1 cellular context compared by ENCODE assay signal in genomic region chr6:109381747-109382575, GRCh38.
TF ChIP-seq lines count a peak whose summit lies in the region.

Gene CD164, minus strand, starts transcription at chr6:109382467. Its CDS starts 89 bp downstream, at chr6:109382378.

TF ChIP-seq in HepG2, 621 proteins besides CTCF, POLR2A, EP300 and RAD21 (continued from another document and continues in another):
- TF ChIP-seq, protein P1, sequence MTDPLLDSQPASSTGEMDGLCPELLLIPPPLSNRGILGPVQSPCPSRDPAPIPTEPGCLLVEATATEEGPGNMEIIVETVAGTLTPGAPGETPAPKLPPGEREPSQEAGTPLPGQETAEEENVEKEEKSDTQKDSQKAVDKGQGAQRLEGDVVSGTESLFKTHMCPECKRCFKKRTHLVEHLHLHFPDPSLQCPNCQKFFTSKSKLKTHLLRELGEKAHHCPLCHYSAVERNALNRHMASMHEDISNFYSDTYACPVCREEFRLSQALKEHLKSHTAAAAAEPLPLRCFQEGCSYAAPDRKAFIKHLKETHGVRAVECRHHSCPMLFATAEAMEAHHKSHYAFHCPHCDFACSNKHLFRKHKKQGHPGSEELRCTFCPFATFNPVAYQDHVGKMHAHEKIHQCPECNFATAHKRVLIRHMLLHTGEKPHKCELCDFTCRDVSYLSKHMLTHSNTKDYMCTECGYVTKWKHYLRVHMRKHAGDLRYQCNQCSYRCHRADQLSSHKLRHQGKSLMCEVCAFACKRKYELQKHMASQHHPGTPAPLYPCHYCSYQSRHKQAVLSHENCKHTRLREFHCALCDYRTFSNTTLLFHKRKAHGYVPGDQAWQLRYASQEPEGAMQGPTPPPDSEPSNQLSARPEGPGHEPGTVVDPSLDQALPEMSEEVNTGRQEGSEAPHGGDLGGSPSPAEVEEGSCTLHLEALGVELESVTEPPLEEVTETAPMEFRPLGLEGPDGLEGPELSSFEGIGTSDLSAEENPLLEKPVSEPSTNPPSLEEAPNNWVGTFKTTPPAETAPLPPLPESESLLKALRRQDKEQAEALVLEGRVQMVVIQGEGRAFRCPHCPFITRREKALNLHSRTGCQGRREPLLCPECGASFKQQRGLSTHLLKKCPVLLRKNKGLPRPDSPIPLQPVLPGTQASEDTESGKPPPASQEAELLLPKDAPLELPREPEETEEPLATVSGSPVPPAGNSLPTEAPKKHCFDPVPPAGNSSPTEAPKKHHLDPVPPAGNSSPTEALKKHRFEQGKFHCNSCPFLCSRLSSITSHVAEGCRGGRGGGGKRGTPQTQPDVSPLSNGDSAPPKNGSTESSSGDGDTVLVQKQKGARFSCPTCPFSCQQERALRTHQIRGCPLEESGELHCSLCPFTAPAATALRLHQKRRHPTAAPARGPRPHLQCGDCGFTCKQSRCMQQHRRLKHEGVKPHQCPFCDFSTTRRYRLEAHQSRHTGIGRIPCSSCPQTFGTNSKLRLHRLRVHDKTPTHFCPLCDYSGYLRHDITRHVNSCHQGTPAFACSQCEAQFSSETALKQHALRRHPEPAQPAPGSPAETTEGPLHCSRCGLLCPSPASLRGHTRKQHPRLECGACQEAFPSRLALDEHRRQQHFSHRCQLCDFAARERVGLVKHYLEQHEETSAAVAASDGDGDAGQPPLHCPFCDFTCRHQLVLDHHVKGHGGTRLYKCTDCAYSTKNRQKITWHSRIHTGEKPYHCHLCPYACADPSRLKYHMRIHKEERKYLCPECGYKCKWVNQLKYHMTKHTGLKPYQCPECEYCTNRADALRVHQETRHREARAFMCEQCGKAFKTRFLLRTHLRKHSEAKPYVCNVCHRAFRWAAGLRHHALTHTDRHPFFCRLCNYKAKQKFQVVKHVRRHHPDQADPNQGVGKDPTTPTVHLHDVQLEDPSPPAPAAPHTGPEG (CRISPR knock-in tag; IDR thresholded peaks at IDR 0.05): peak; percentile 96
- TF ChIP-seq ZMYM4 (CRISPR knock-in tag; IDR thresholded peaks at IDR 0.05) (peak; percentile 64), HNRNPL (IDR thresholded peaks at IDR 0.05; ENCODE audit: low read depth, low read length) (no peak), NCOR1 (IDR thresholded peaks at IDR 0.05; ENCODE audit: borderline replicate concordance, low read length) (no peak), ZNF709 (CRISPR knock-in tag; IDR thresholded peaks at IDR 0.05) (peak; percentile 72), ZNF563 (CRISPR knock-in tag; IDR thresholded peaks at IDR 0.05) (peak; percentile 90), PPARG (CRISPR knock-in tag; conservative IDR thresholded peaks at IDR 0.05) (peak; percentile 29; the same call in 1 of the 2 replicates), FOXA3 (CRISPR knock-in tag; IDR thresholded peaks at IDR 0.05) (peak; percentile 9; the same call in 1 of the 2 replicates), FIP1L1 (IDR thresholded peaks at IDR 0.05; ENCODE audit: borderline replicate concordance, insufficient read depth, low read depth, low read length) (no peak), ZNF232 (CRISPR knock-in tag; IDR thresholded peaks at IDR 0.05; ENCODE audit: borderline replicate concordance) (peak; percentile 50; the same call in 1 of the 2 replicates), ZNF776 (CRISPR knock-in tag; IDR thresholded peaks at IDR 0.05) (peak; percentile 89; the same call in 1 of the 2 replicates), TBX3 (IDR thresholded peaks at IDR 0.05; ENCODE audit: borderline replicate concordance) (0 out of 2 replicates have a peak, but pooled peaks have one; percentile 7), ZNF749 (CRISPR knock-in tag; IDR thresholded peaks at IDR 0.05; ENCODE audit: borderline replicate concordance) (no peak), TOE1 (CRISPR knock-in tag; IDR thresholded peaks at IDR 0.05) (0 out of 2 replicates have a peak, but pooled peaks have one; percentile 34), MATR3 (CRISPR knock-in tag; IDR thresholded peaks at IDR 0.05) (no peak), ZNF3 (CRISPR knock-in tag; IDR thresholded peaks at IDR 0.05) (no peak), RXRB (CRISPR knock-in tag; IDR thresholded peaks at IDR 0.05; ENCODE audit: borderline replicate concordance) (peak; percentile 55; the same call in 1 of the 2 replicates), CBFB (CRISPR knock-in tag; IDR thresholded peaks at IDR 0.05) (no peak; the same call in 1 of the 2 replicates), BATF2 (CRISPR knock-in tag; IDR thresholded peaks at IDR 0.05) (no peak), SMAD3 (CRISPR knock-in tag; IDR thresholded peaks at IDR 0.05) (peak; percentile 30; the same call in 1 of the 2 replicates), ZNF567 (CRISPR knock-in tag; IDR thresholded peaks at IDR 0.05; ENCODE audit: borderline replicate concordance) (no peak), FOXM1 (CRISPR knock-in tag; IDR thresholded peaks at IDR 0.05) (0 out of 2 replicates have a peak, but pooled peaks have one; percentile 51), DPF2 (CRISPR knock-in tag; IDR thresholded peaks at IDR 0.05; ENCODE audit: borderline replicate concordance, low read depth) (no peak), ZNF678 (CRISPR knock-in tag; IDR thresholded peaks at IDR 0.05) (no peak; the same call in 1 of the 2 replicates), NR2C2 (CRISPR knock-in tag; IDR thresholded peaks at IDR 0.05; ENCODE audit: borderline replicate concordance) (peak; percentile 50), ZFY (CRISPR knock-in tag; IDR thresholded peaks at IDR 0.05) (peak; percentile 91)
- TF ChIP-seq, protein P2, sequence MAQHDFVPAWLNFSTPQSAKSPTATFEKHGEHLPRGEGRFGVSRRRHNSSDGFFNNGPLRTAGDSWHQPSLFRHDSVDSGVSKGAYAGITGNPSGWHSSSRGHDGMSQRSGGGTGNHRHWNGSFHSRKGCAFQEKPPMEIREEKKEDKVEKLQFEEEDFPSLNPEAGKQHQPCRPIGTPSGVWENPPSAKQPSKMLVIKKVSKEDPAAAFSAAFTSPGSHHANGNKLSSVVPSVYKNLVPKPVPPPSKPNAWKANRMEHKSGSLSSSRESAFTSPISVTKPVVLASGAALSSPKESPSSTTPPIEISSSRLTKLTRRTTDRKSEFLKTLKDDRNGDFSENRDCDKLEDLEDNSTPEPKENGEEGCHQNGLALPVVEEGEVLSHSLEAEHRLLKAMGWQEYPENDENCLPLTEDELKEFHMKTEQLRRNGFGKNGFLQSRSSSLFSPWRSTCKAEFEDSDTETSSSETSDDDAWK (CRISPR knock-in tag; IDR thresholded peaks at IDR 0.05): no peak
- TF ChIP-seq, protein P3, sequence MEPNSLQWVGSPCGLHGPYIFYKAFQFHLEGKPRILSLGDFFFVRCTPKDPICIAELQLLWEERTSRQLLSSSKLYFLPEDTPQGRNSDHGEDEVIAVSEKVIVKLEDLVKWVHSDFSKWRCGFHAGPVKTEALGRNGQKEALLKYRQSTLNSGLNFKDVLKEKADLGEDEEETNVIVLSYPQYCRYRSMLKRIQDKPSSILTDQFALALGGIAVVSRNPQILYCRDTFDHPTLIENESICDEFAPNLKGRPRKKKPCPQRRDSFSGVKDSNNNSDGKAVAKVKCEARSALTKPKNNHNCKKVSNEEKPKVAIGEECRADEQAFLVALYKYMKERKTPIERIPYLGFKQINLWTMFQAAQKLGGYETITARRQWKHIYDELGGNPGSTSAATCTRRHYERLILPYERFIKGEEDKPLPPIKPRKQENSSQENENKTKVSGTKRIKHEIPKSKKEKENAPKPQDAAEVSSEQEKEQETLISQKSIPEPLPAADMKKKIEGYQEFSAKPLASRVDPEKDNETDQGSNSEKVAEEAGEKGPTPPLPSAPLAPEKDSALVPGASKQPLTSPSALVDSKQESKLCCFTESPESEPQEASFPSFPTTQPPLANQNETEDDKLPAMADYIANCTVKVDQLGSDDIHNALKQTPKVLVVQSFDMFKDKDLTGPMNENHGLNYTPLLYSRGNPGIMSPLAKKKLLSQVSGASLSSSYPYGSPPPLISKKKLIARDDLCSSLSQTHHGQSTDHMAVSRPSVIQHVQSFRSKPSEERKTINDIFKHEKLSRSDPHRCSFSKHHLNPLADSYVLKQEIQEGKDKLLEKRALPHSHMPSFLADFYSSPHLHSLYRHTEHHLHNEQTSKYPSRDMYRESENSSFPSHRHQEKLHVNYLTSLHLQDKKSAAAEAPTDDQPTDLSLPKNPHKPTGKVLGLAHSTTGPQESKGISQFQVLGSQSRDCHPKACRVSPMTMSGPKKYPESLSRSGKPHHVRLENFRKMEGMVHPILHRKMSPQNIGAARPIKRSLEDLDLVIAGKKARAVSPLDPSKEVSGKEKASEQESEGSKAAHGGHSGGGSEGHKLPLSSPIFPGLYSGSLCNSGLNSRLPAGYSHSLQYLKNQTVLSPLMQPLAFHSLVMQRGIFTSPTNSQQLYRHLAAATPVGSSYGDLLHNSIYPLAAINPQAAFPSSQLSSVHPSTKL (CRISPR knock-in tag; IDR thresholded peaks at IDR 0.05): peak; percentile 73
- TF ChIP-seq, protein P4, sequence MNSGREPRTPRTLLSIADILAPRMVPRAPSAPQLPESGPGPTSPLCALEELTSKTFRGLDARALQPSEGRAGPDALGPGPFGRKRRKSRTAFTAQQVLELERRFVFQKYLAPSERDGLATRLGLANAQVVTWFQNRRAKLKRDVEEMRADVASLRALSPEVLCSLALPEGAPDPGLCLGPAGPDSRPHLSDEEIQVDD (CRISPR knock-in tag; IDR thresholded peaks at IDR 0.05; ENCODE audit: borderline replicate concordance): no peak; the same call in 1 of the 2 replicates
- TF ChIP-seq, protein P5, sequence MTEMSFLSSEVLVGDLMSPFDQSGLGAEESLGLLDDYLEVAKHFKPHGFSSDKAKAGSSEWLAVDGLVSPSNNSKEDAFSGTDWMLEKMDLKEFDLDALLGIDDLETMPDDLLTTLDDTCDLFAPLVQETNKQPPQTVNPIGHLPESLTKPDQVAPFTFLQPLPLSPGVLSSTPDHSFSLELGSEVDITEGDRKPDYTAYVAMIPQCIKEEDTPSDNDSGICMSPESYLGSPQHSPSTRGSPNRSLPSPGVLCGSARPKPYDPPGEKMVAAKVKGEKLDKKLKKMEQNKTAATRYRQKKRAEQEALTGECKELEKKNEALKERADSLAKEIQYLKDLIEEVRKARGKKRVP (CRISPR knock-in tag; IDR thresholded peaks at IDR 0.05): no peak
- TF ChIP-seq, protein P6, sequence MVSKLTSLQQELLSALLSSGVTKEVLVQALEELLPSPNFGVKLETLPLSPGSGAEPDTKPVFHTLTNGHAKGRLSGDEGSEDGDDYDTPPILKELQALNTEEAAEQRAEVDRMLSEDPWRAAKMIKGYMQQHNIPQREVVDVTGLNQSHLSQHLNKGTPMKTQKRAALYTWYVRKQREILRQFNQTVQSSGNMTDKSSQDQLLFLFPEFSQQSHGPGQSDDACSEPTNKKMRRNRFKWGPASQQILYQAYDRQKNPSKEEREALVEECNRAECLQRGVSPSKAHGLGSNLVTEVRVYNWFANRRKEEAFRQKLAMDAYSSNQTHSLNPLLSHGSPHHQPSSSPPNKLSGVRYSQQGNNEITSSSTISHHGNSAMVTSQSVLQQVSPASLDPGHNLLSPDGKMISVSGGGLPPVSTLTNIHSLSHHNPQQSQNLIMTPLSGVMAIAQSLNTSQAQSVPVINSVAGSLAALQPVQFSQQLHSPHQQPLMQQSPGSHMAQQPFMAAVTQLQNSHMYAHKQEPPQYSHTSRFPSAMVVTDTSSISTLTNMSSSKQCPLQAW (CRISPR knock-in tag; IDR thresholded peaks at IDR 0.05): peak; percentile 83; the same call in 1 of the 2 replicates
- TF ChIP-seq, protein P7, sequence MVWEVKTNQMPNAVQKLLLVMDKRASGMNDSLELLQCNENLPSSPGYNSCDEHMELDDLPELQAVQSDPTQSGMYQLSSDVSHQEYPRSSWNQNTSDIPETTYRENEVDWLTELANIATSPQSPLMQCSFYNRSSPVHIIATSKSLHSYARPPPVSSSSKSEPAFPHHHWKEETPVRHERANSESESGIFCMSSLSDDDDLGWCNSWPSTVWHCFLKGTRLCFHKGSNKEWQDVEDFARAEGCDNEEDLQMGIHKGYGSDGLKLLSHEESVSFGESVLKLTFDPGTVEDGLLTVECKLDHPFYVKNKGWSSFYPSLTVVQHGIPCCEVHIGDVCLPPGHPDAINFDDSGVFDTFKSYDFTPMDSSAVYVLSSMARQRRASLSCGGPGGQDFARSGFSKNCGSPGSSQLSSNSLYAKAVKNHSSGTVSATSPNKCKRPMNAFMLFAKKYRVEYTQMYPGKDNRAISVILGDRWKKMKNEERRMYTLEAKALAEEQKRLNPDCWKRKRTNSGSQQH (CRISPR knock-in tag; IDR thresholded peaks at IDR 0.05; ENCODE audit: low read depth): peak; percentile 18; the same call in 1 of the 2 replicates
- TF ChIP-seq, protein P8, sequence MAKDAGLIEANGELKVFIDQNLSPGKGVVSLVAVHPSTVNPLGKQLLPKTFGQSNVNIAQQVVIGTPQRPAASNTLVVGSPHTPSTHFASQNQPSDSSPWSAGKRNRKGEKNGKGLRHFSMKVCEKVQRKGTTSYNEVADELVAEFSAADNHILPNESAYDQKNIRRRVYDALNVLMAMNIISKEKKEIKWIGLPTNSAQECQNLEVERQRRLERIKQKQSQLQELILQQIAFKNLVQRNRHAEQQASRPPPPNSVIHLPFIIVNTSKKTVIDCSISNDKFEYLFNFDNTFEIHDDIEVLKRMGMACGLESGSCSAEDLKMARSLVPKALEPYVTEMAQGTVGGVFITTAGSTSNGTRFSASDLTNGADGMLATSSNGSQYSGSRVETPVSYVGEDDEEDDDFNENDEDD (CRISPR knock-in tag; IDR thresholded peaks at IDR 0.05; ENCODE audit: borderline replicate concordance): no peak; the same call in 1 of the 2 replicates
- TF ChIP-seq, protein P9, sequence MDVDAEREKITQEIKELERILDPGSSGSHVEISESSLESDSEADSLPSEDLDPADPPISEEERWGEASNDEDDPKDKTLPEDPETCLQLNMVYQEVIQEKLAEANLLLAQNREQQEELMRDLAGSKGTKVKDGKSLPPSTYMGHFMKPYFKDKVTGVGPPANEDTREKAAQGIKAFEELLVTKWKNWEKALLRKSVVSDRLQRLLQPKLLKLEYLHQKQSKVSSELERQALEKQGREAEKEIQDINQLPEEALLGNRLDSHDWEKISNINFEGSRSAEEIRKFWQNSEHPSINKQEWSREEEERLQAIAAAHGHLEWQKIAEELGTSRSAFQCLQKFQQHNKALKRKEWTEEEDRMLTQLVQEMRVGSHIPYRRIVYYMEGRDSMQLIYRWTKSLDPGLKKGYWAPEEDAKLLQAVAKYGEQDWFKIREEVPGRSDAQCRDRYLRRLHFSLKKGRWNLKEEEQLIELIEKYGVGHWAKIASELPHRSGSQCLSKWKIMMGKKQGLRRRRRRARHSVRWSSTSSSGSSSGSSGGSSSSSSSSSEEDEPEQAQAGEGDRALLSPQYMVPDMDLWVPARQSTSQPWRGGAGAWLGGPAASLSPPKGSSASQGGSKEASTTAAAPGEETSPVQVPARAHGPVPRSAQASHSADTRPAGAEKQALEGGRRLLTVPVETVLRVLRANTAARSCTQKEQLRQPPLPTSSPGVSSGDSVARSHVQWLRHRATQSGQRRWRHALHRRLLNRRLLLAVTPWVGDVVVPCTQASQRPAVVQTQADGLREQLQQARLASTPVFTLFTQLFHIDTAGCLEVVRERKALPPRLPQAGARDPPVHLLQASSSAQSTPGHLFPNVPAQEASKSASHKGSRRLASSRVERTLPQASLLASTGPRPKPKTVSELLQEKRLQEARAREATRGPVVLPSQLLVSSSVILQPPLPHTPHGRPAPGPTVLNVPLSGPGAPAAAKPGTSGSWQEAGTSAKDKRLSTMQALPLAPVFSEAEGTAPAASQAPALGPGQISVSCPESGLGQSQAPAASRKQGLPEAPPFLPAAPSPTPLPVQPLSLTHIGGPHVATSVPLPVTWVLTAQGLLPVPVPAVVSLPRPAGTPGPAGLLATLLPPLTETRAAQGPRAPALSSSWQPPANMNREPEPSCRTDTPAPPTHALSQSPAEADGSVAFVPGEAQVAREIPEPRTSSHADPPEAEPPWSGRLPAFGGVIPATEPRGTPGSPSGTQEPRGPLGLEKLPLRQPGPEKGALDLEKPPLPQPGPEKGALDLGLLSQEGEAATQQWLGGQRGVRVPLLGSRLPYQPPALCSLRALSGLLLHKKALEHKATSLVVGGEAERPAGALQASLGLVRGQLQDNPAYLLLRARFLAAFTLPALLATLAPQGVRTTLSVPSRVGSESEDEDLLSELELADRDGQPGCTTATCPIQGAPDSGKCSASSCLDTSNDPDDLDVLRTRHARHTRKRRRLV (CRISPR knock-in tag; IDR thresholded peaks at IDR 0.05): no peak; the same call in 1 of the 2 replicates
